ENCODE assay signal across 18 cellular contexts in the genomic region with DNA sequence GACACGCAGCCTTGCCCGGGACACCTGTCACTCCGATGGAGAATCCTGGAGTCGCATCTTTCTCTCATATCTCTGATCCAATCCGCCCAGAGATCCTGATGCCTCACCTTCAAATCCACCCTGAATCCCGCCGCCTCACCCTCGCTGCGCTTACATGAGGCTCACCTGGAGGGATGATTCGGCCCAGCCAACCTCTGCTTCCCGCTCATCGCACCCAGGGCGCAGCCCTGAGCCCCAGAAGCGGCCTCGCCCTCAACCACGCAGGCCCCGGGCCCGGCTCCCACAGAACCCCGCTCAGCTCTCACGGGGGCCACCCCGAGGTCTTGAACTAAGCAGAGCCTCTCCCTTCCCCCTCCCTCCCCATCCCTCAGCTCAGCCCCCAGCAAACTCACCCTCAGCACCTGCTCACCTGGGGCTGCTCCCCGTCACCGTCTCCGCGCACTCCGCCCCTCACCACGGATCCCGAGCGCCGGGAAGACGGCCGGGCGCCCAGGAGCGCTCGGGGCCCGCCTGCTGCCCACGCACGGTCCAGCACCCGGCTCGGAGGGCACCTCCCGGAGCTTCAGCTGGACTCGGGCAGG.
"Had no signal": no experiment of that assay in that cellular context is flagged by ENCODE, and none has a peak within 500 bp of the region (broad histone marks: within the 10 kb centered on the region; RNA-seq: fewer than 3 reads in every experiment).

No MANE protein-coding gene starts in this region.

- H3K4me1 ChIP-seq: colonic mucosa, esophagus squamous epithelium, psoas muscle, right lobe of liver had no signal

- H3K9me3 Mint-ChIP-seq: activated naive CD8-positive, alpha-beta T cell treated with anti-CD3 and anti-CD28 coated beads, Interleukin-2, amount 10 ng/mL, durations not matched to agents 7 days and 5 days; activated T-helper 1 cell treated with anti-CD3 and anti-CD28 coated beads, Interleukin-12 subunit alpha, Interleukin-12 subunit beta, Interleukin-2, Interleukin-4 antibody, amounts not matched to agents 30 ng/mL and 10 ng/mL and 1 ng/mL, durations not matched to agents 14 hours and 24 hours and 36 hours; brain; nephron progenitor cell; T-helper 2 cell treated with Interferon-gamma antibody and Interleukin-4, amounts not matched to agents 5 μg/mL and 100 μg/mL, for 36 hours had no signal

- H3K4me3 Mint-ChIP-seq: activated naive CD8-positive, alpha-beta T cell treated with anti-CD3 and anti-CD28 coated beads, Interleukin-2, amount 10 ng/mL, durations not matched to agents 7 days and 5 days; activated T-helper 1 cell treated with anti-CD3 and anti-CD28 coated beads, Interleukin-12 subunit alpha, Interleukin-12 subunit beta, Interleukin-2, Interleukin-4 antibody, amounts not matched to agents 30 ng/mL and 10 ng/mL and 1 ng/mL, durations not matched to agents 14 hours and 24 hours and 36 hours; brain; nephron progenitor cell; T-helper 2 cell treated with Interferon-gamma antibody and Interleukin-4, amounts not matched to agents 5 μg/mL and 100 μg/mL, for 36 hours had no signal

- H3K36me3 Mint-ChIP-seq: activated naive CD8-positive, alpha-beta T cell treated with anti-CD3 and anti-CD28 coated beads, Interleukin-2, amount 10 ng/mL, durations not matched to agents 7 days and 5 days; brain had no signal

- H3K27ac Mint-ChIP-seq: activated naive CD8-positive, alpha-beta T cell treated with anti-CD3 and anti-CD28 coated beads, Interleukin-2, amount 10 ng/mL, durations not matched to agents 7 days and 5 days; activated T-helper 1 cell treated with anti-CD3 and anti-CD28 coated beads, Interleukin-12 subunit alpha, Interleukin-12 subunit beta, Interleukin-2, Interleukin-4 antibody, amounts not matched to agents 30 ng/mL and 10 ng/mL and 1 ng/mL, durations not matched to agents 14 hours and 24 hours and 36 hours; brain; nephron progenitor cell; T-helper 2 cell treated with Interferon-gamma antibody and Interleukin-4, amounts not matched to agents 5 μg/mL and 100 μg/mL, for 36 hours had no signal

- H3K9me3 ChIP-seq: colonic mucosa, esophagus squamous epithelium, psoas muscle, right lobe of liver, thoracic aorta had no signal

- H3K4me2 ChIP-seq: smooth muscle cell had no signal

- H3K4me1 Mint-ChIP-seq: activated naive CD8-positive, alpha-beta T cell treated with anti-CD3 and anti-CD28 coated beads, Interleukin-2, amount 10 ng/mL, durations not matched to agents 7 days and 5 days; brain; nephron progenitor cell had no signal

- H3K36me3 ChIP-seq: colonic mucosa, esophagus squamous epithelium, right lobe of liver, thoracic aorta had no signal

- ATAC-seq: psoas muscle had no signal

- DNase-seq: activated CD4-positive, CD25-positive, alpha-beta regulatory T cell treated with anti-CD3 and anti-CD28 coated beads, Interleukin-2, amount 50 U/mL, for 72 hours; activated naive CD4-positive, alpha-beta T cell; activated naive CD8-positive, alpha-beta T cell treated with anti-CD3 and anti-CD28 coated beads, Interleukin-2, amount 10 ng/mL, durations not matched to agents 7 days and 5 days; central memory CD4-positive, alpha-beta T cell; colonic mucosa; esophagus squamous epithelium; hypothalamus; nephron progenitor cell; psoas muscle; right lobe of liver; stimulated activated CD4-positive, alpha-beta T cell treated with anti-CD3 and anti-CD28 coated beads, Interleukin-4, amount 100 ng/mL, for 4 hours; stimulated activated CD8-positive, alpha-beta memory T cell treated with anti-CD3 and anti-CD28 coated beads, Interleukin-4, amount 100 ng/mL, for 48 hours; SW 1271 had no signal

- H3K27me3 ChIP-seq: colonic mucosa, esophagus squamous epithelium, right lobe of liver had no signal

- H3K4me3 ChIP-seq: colonic mucosa, esophagus squamous epithelium, psoas muscle, right lobe of liver, smooth muscle cell, thoracic aorta had no signal

- H3K27ac ChIP-seq: colonic mucosa, esophagus squamous epithelium, psoas muscle, right lobe of liver, thoracic aorta had no signal
